Comparison of ENCODE assay signal across 15 cellular contexts in genomic region chr4:65386927-65387326, GRCh38.
DNase-seq lines count a peak whose midpoint lies in the region; ATAC-seq and TF ChIP-seq lines count a peak whose summit lies in the region.
"Had no signal": no experiment of that assay in that cellular context is flagged by ENCODE, and none has a peak within 500 bp of the region (broad histone marks: within the 10 kb centered on the region; RNA-seq: fewer than 3 reads in every experiment).

No MANE protein-coding gene starts in this region.

- no peak overlapping the region for H3K27ac Mint-ChIP-seq in glutamatergic neuron (ENCODE audit: unreplicated experiment)
- no peak overlapping the region for H3K27ac Mint-ChIP-seq in activated CD8-positive, alpha-beta T cell treated with anti-CD3 and anti-CD28 coated beads, Interleukin-2, amount 10 ng/mL, durations not matched to agents 7 days and 5 days
- H3K27ac Mint-ChIP-seq: B cell; CD4-positive, alpha-beta T cell; CD8-positive, alpha-beta T cell had no signal

- CTCF ChIA-PET in activated CD8-positive, alpha-beta T cell treated with anti-CD3 and anti-CD28 coated beads, Interleukin-2, amount 10 ng/mL, durations not matched to agents 7 days and 5 days (lab: Charles Lee): no interaction called here

- H3K27me3 Mint-ChIP-seq in glutamatergic neuron (ENCODE audit: unreplicated experiment): no peaks in the 10 kb centered on the region
- H3K27me3 Mint-ChIP-seq in activated CD8-positive, alpha-beta T cell treated with anti-CD3 and anti-CD28 coated beads, Interleukin-2, amount 10 ng/mL, durations not matched to agents 7 days and 5 days (ENCODE audit: low read depth): no peaks in the 10 kb centered on the region
- H3K27me3 Mint-ChIP-seq: B cell; CD4-positive, alpha-beta T cell had no signal

- peaks cover 2% of the 10 kb centered on the region for H3K4me1 Mint-ChIP-seq in glutamatergic neuron (ENCODE audit: low read depth, unreplicated experiment)
- no peaks in the 10 kb centered on the region for H3K4me1 Mint-ChIP-seq in activated CD8-positive, alpha-beta T cell treated with anti-CD3 and anti-CD28 coated beads, Interleukin-2, amount 10 ng/mL, durations not matched to agents 7 days and 5 days (ENCODE audit: low read depth)
- H3K4me1 Mint-ChIP-seq: B cell had no signal

- no peaks in the 10 kb centered on the region for H3K9me3 Mint-ChIP-seq in glutamatergic neuron (ENCODE audit: unreplicated experiment)
- no peaks in the 10 kb centered on the region for H3K9me3 Mint-ChIP-seq in activated CD8-positive, alpha-beta T cell treated with anti-CD3 and anti-CD28 coated beads, Interleukin-2, amount 10 ng/mL, durations not matched to agents 7 days and 5 days (ENCODE audit: insufficient read depth)

- DNase-seq in NCI-H1417 (lab: John Stamatoyannopoulos, UW) (peak in 2 of 3 experiments; percentile 8 to 12), NCI-H1417 treated with DMSO at 0.1 percent for 48 hours (lab: John Stamatoyannopoulos, UW) (no peak), NCI-H82 (lab: John Stamatoyannopoulos, UW) (peak; percentile 4), NCI-H82 treated with DMSO at 0.1 percent for 48 hours (lab: John Stamatoyannopoulos, UW; ENCODE audit: unreplicated experiment) (no peak), glutamatergic neuron (peak; percentile 21)
- no peak for DNase-seq in activated CD8-positive, alpha-beta T cell treated with anti-CD3 and anti-CD28 coated beads, Interleukin-2, amount 10 ng/mL, durations not matched to agents 7 days and 5 days
- DNase-seq: AML-193; Caco-2; Calu3; CD4-positive, alpha-beta T cell; CD8-positive, alpha-beta T cell; DMS79 treated with DMSO at 0.1 percent for 48 hours; GF-D8 had no signal

- ATAC-seq in activated CD8-positive, alpha-beta T cell treated with anti-CD3 and anti-CD28 coated beads, Interleukin-2, amount 10 ng/mL, durations not matched to agents 7 days and 5 days: no peak
- ATAC-seq: A549; CD8-positive, alpha-beta T cell had no signal

- H3K36me3 Mint-ChIP-seq in glutamatergic neuron (ENCODE audit: unreplicated experiment): no peaks in the 10 kb centered on the region
- no peaks in the 10 kb centered on the region for H3K36me3 Mint-ChIP-seq in activated CD8-positive, alpha-beta T cell treated with anti-CD3 and anti-CD28 coated beads, Interleukin-2, amount 10 ng/mL, durations not matched to agents 7 days and 5 days (ENCODE audit: low read depth)
- H3K36me3 Mint-ChIP-seq: CD8-positive, alpha-beta T cell had no signal

- no peak overlapping the region for H3K4me3 Mint-ChIP-seq in glutamatergic neuron (ENCODE audit: unreplicated experiment)
- H3K4me3 Mint-ChIP-seq in activated CD8-positive, alpha-beta T cell treated with anti-CD3 and anti-CD28 coated beads, Interleukin-2, amount 10 ng/mL, durations not matched to agents 7 days and 5 days: no peak overlapping the region
- H3K4me3 Mint-ChIP-seq: B cell; CD4-positive, alpha-beta T cell; CD8-positive, alpha-beta T cell had no signal

- no peak for TF ChIP-seq CTCF in glutamatergic neuron (IDR thresholded peaks at IDR 0.05; ENCODE audit: partially characterized antibody, unreplicated experiment)

- POLR2A ChIA-PET in activated CD8-positive, alpha-beta T cell treated with anti-CD3 and anti-CD28 coated beads, Interleukin-2, amount 10 ng/mL, durations not matched to agents 7 days and 5 days (lab: Charles Lee): no interaction called here

Comparison
In these comparisons a context has a peak if more than half of its experiments do, and no peak if none do; other contexts are left out.
1. DNase-seq: peak in NCI-H1417 (2 of 3), NCI-H82 (single experiment) and glutamatergic neuron (single experiment); none in NCI-H1417 treated with DMSO at 0.1 percent for 48 hours (single experiment), NCI-H82 treated with DMSO at 0.1 percent for 48 hours (single experiment) and activated CD8-positive, alpha-beta T cell treated with anti-CD3 and anti-CD28 coated beads, Interleukin-2, amount 10 ng/mL, durations not matched to agents 7 days and 5 days (single experiment).